Comparison of ENCODE assay signal across 12 cellular contexts in the genomic region with DNA sequence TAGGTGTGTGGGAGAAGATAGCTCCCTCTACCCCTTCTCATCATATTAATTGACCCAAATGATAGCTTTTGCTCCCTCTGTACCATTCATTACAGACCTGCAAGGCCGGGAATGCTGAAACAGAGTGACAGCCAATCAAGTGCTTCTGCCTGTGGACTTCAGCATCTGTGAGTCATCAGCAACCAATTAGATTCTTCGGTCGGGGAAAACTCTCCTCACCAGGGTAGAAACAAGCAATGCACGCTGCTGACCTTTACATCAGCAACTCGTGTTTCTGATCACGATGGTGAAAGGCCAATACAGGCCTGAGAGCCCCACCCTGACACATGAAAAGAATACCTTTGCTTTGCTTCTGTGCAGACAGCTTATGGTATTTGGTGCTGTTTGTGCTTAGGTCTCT.
DNase-seq lines count a peak whose midpoint lies in the region; ATAC-seq and TF ChIP-seq lines count a peak whose summit lies in the region.
"Had no signal": no experiment of that assay in that cellular context is flagged by ENCODE, and none has a peak within 500 bp of the region (broad histone marks: within the 10 kb centered on the region; RNA-seq: fewer than 3 reads in every experiment).

No MANE protein-coding gene starts in this region.

- no peak for TF ChIP-seq CTCF in omental fat pad (IDR thresholded peaks at IDR 0.05)

- peak; percentile 3 for DNase-seq in DMS53 treated with DMSO at 0.1 percent for 48 hours (lab: John Stamatoyannopoulos, UW; ENCODE audit: unreplicated experiment)
- peak; percentile 81 for DNase-seq in NCI-H2227 treated with DMSO at 0.1 percent for 48 hours (lab: John Stamatoyannopoulos, UW)
- DNase-seq in fibroblast of peridontal ligament (ENCODE audit: extremely low read depth): peak; percentile 87
- DNase-seq in omental fat pad (ENCODE audit: low spot score): no peak
- DNase-seq in NCI-H1048 (lab: John Stamatoyannopoulos, UW): no peak
- DNase-seq in SKM-1 (lab: John Stamatoyannopoulos, UW; ENCODE audit: unreplicated experiment): no peak
- DNase-seq in activated CD4-positive, CD25-positive, alpha-beta regulatory T cell (lab: John Stamatoyannopoulos, UW): no peak
- DNase-seq in SKM-1 treated with dmso at 0.1 percent for 144 hours (lab: John Stamatoyannopoulos, UW; ENCODE audit: unreplicated experiment): no peak
- DNase-seq: activated CD4-positive, CD25-positive, alpha-beta regulatory T cell treated with anti-CD3 and anti-CD28 coated beads, Interleukin-2, amount 50 U/mL, for 72 hours; GF-D8; NCI-H510A treated with DMSO at 0.1 percent for 48 hours had no signal

- peak; percentile 41 for ATAC-seq in omental fat pad (ENCODE audit: low FRiP score)
- ATAC-seq: activated naive CD4-positive, alpha-beta T cell treated with anti-CD3 and anti-CD28 coated beads, Interleukin-2, amount 50 U/mL, for 72 hours had no signal

Comparison
In these comparisons a context has a peak if more than half of its experiments do, and no peak if none do; other contexts are left out.
1. DNase-seq: peak in DMS53 treated with DMSO at 0.1 percent for 48 hours (single experiment), NCI-H2227 treated with DMSO at 0.1 percent for 48 hours (single experiment) and fibroblast of peridontal ligament (single experiment); none in omental fat pad (single experiment), NCI-H1048 (single experiment), SKM-1 (single experiment), activated CD4-positive, CD25-positive, alpha-beta regulatory T cell (0 of 4) and SKM-1 treated with dmso at 0.1 percent for 144 hours (single experiment).